11 cellular contexts compared by ENCODE assay signal in the genomic region with DNA sequence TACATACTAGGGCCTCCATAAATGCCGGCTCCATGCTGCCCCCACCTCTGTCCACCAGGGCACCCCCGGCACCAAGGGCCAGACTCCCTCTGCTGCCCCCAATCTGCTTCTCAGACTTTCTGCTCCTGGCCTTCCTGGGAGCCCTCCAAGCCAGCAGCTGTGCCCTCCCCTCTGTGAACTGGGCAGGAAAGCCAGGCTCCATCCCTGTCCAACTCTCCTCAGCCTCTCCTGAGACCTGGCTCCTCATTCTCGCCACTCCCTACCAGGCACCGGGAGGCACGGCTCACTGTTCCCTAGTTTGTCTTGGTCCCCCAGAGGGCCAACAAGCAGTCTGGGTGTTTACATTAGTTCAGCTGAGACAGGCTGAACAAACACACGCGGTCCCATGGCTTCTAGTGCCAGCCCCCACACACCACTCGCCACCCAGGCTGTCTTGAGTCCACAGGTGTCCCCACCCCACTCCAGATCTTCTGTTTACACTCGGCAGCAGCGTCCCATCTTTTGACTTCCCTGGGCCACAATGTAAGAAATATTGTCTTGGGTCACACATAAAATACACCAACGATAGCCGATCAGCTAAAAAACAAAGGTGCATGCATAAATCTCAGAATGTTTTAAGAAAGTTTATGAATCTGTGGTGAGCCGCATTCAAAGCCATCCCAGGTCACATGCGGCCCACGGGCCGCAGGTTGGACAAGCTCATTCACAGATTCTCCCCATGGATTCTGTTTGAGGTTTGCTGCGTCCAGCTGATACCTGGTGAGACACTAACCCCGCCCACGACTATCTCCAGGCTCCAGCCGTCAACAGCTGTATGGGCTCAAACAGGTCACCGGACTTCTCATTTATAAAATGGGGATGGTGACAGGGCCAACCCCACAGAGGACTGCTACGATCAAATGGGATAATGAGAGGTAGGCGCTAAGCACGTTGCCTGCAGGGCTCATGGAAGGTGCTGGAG. TPM values are rescaled to one million over a fixed set of nuclear protein-coding genes. Genes with fewer than 3 reads are reported as not detected.
DNase-seq lines count a peak whose midpoint lies in the region; ATAC-seq, FAIRE-seq and TF ChIP-seq lines count a peak whose summit lies in the region.
"Had no signal": no experiment of that assay in that cellular context is flagged by ENCODE, and none has a peak within 500 bp of the region (broad histone marks: within the 10 kb centered on the region; RNA-seq: fewer than 3 reads in every experiment).

No MANE protein-coding gene starts in this region.

- no peaks in the 10 kb centered on the region for H3K9me2 ChIP-seq in Karpas-422 (replicated peaks; ENCODE audit: insufficient read depth, low read length)

- H3K4me1 Mint-ChIP-seq in endodermal cell (peaks cover 67% of the 10 kb centered on the region), nephron (peaks cover 81% of the 10 kb centered on the region)

- no peak overlapping the region for H3K9ac ChIP-seq in Karpas-422 (ENCODE audit: low read length)
- no peak overlapping the region for H3K9ac ChIP-seq in endodermal cell (ENCODE audit: extremely low read depth, low read length, poor library complexity, severe bottlenecking)

- H3K27ac Mint-ChIP-seq in endodermal cell (peak overlapping the region; percentile 78), nephron (peak overlapping the region; percentile 83 to 96 (median 96))

- CTCF ChIA-PET in AG04449 (lab: Yijun Ruan, JAX) = interaction anchor here (0.6 to 8.8 kb wide), 3 partner anchors 16 to 1107 kb away, joined by 3 to 119 read pairs (median 3); no protein-coding TSS in a partner anchor

- H3K4me1 ChIP-seq in Karpas-422 (ENCODE audit: low read length) (peaks cover 47% of the 10 kb centered on the region), endodermal cell (ENCODE audit: control insufficient read depth, insufficient read depth, low read length) (peaks cover 51% of the 10 kb centered on the region)

- DNase-seq in AG04449 (ENCODE audit: low read depth, low spot score) (no peak), Karpas-422 (no peak), endodermal cell (no peak), frontal cortex (ENCODE audit: low spot score in 2 of 2) (no peak)
- DNase-seq: EL, RPMI8226 had no signal

- H3K9me3 Mint-ChIP-seq in endodermal cell (no peaks in the 10 kb centered on the region), nephron (no peaks in the 10 kb centered on the region)

- H3K36me3 ChIP-seq in Karpas-422 (ENCODE audit: insufficient read depth, low read length) = peaks cover 7% of the 10 kb centered on the region; the same call in 1 of the 2 replicates
- H3K36me3 ChIP-seq in endodermal cell (ENCODE audit: control insufficient read depth, insufficient read depth, low read length) = no peaks in the 10 kb centered on the region

- H3K27ac ChIP-seq in Karpas-422 (ENCODE audit: low read length) (peak overlapping the region; percentile 46), endodermal cell (ENCODE audit: low read depth, low read length) (no peak overlapping the region)

- H3K36me3 Mint-ChIP-seq in endodermal cell (ENCODE audit: low read depth) = no peaks in the 10 kb centered on the region
- no peaks in the 10 kb centered on the region for H3K36me3 Mint-ChIP-seq in nephron (ENCODE audit: low read depth)

- no peak for ATAC-seq in GM18861 (IDR thresholded peaks at IDR 0.05; ENCODE audit: unreplicated experiment)
- ATAC-seq in GM19463 (IDR thresholded peaks at IDR 0.05; ENCODE audit: unreplicated experiment) = no peak
- ATAC-seq in GM21825 (IDR thresholded peaks at IDR 0.05; ENCODE audit: unreplicated experiment) = no peak

- no peak overlapping the region for H2AFZ ChIP-seq in Karpas-422 (ENCODE audit: low read length)

- H3K27me3 Mint-ChIP-seq in endodermal cell (ENCODE audit: insufficient read depth) = no peaks in the 10 kb centered on the region
- peaks cover 12% of the 10 kb centered on the region for H3K27me3 Mint-ChIP-seq in nephron (ENCODE audit: low read depth)

- peaks cover 40% of the 10 kb centered on the region for H4K20me1 ChIP-seq in Karpas-422 (ENCODE audit: insufficient read depth, low read depth, low read length)

- peaks cover 100% of the 10 kb centered on the region for H3K79me2 ChIP-seq in Karpas-422 (ENCODE audit: low read length)

- 80 to 82% methylated on average over 23 to 24 of the region's 24 CpGs for WGBS in endodermal cell (ENCODE audit: insufficient coverage in 1 of 2, insufficient read length in 1 of 2), 2 experiments

- no peak overlapping the region for H3K4me2 ChIP-seq in Karpas-422 (ENCODE audit: low read depth, low read length, poor library complexity, severe bottlenecking)

- TF ChIP-seq CTCF in AG04449 (IDR thresholded peaks at IDR 0.05; ENCODE audit: insufficient read depth, low read length, missing control alignments) (peak; percentile 0), endodermal cell (conservative IDR thresholded peaks at IDR 0.05) (peak; percentile 51), nephron (IDR thresholded peaks at IDR 0.05; ENCODE audit: unreplicated experiment in 3 of 3) (no peak)

- H3K27me3 ChIP-seq in Karpas-422 (ENCODE audit: low read length) = no peaks in the 10 kb centered on the region
- no peaks in the 10 kb centered on the region for H3K27me3 ChIP-seq in endodermal cell (ENCODE audit: control insufficient read depth, insufficient read depth, low read length, poor library complexity, severe bottlenecking)

- no peaks in the 10 kb centered on the region for H3K9me3 ChIP-seq in Karpas-422 (ENCODE audit: low read length)
- H3K9me3 ChIP-seq in endodermal cell (ENCODE audit: control insufficient read depth, low read length) = no peaks in the 10 kb centered on the region

- POLR2A ChIA-PET in AG04449 (lab: Yijun Ruan, JAX) = interaction anchor here (1.3 kb wide), 1 partner anchor 26 kb away, joined by 3 read pairs; no protein-coding TSS in a partner anchor

- FAIRE-seq in frontal cortex (lab: Jason Lieb, UNC) = no peak
- FAIRE-seq: HTR-8/SVneo had no signal

- H3K4me3 ChIP-seq in AG04449 (ENCODE audit: low read depth, low read length) (no peak overlapping the region), Karpas-422 (ENCODE audit: low read length) (no peak overlapping the region), endodermal cell (ENCODE audit: low read length) (no peak overlapping the region)

- H3K4me3 Mint-ChIP-seq in endodermal cell = peak overlapping the region; percentile 21
- H3K4me3 Mint-ChIP-seq in nephron = peak overlapping the region; percentile 13 to 34 (median 14)

RNA-seq across cellular contexts. Expression of a gene that starts 29.5 kb away (rescaled TPM):
- 59.9 and 81.7 TPM in 2 replicates for total RNA-seq in Karpas-422 (2014; rRNA removed; shearing (Covaris generic); ENCODE audit: low replicate concordance)
- 10 to 100 TPM; 47.8 to 57.9 TPM for total RNA-seq in endodermal cell
- polyA plus RNA-seq in endodermal cell (2013, experiment 1 of 2) = 38.8 TPM
- 42.8 TPM for polyA plus RNA-seq in endodermal cell (2013, experiment 2 of 2)
- 8.2 TPM for total RNA-seq in frontal cortex

Comparison
In these comparisons a context has a peak if more than half of its experiments do, and no peak if none do; other contexts are left out.
1. CTCF ChIP-seq: peak in AG04449 (single experiment) and endodermal cell (single experiment); none in nephron (0 of 3).